In the genomic region with DNA sequence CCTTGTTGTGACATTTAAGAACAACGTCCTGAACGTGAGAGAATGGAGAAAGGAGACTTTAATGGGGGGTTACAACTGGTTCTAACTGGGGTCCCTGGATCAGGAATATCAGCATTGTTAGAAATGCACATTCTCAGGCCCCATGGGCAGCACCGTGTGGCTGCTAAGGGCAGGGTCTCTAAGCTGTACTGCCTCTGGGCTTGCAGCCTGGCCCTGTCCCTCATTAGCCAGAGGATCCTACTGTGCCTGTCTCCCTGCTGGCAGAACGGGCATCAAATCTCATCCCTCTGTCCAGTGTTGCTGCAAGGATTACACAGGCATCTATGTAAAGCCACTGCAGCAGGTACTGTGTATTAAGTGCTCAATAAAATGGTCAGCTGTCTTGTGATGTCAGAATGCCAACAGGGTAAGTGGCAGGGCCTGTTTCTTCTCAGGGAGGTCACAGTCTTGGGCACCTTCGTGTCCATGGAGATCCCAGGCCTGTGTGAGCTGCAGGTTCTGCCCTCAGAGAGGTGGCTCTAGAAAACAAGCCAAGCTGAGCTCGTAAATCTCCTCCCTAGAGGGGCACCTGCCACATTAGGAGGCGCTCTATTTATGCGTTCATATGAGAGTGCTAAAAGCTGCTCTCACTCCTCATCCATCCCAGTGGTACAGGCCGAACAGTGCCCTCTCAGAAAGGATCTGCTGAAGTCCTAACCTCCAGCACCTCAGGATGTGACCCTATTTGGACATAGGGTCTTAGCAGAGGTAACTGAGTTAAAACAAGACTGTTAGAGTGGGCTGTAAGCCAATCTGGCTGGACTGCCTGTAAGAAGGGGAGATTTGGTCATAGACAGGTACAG, we compare ENCODE assay signal across 9 cellular contexts.
DNase-seq lines count a peak whose midpoint lies in the region; ATAC-seq and TF ChIP-seq lines count a peak whose summit lies in the region.
"Had no signal": no experiment of that assay in that cellular context is flagged by ENCODE, and none has a peak within 500 bp of the region (broad histone marks: within the 10 kb centered on the region; RNA-seq: fewer than 3 reads in every experiment).

No MANE protein-coding gene starts in this region.

- ATAC-seq in GM18519 (IDR thresholded peaks at IDR 0.05; ENCODE audit: low FRiP score, unreplicated experiment): peak; percentile 32
- ATAC-seq in GM21390 (IDR thresholded peaks at IDR 0.05; ENCODE audit: unreplicated experiment): peak; percentile 41
- peak; percentile 12 for ATAC-seq in HG03097 (IDR thresholded peaks at IDR 0.05; ENCODE audit: low FRiP score, unreplicated experiment)
- ATAC-seq in gastroesophageal sphincter: no peak
- ATAC-seq in sciatic nerve: no peak

- TF ChIP-seq CTCF in coronary artery (IDR thresholded peaks at IDR 0.05) (no peak), gastroesophageal sphincter (IDR thresholded peaks at IDR 0.05) (no peak)

- peaks cover 5% of the 10 kb centered on the region for H3K27me3 ChIP-seq in gastroesophageal sphincter

- H3K4me3 ChIP-seq in coronary artery (no peak overlapping the region), gastroesophageal sphincter (no peak overlapping the region)

- H3K27ac ChIP-seq in coronary artery (no peak overlapping the region), gastroesophageal sphincter (no peak overlapping the region)

- DNase-seq in coronary artery (ENCODE audit: low spot score): peak; percentile 62
- DNase-seq in NCI-H1694 (lab: John Stamatoyannopoulos, UW): no peak
- no peak for DNase-seq in DMS 273 (lab: John Stamatoyannopoulos, UW; ENCODE audit: unreplicated experiment)
- DNase-seq in sciatic nerve (ENCODE audit: low spot score): no peak
- DNase-seq: activated CD4-positive, alpha-beta T cell treated with anti-CD3 and anti-CD28 coated beads for 4 hours had no signal

- H3K4me1 ChIP-seq in gastroesophageal sphincter: peaks cover 0 to 7% (median 0%) of the 10 kb centered on the region in 3 donors

- 61 to 93% methylated on average over 2 to 3 of the region's 9 CpGs for WGBS in gastroesophageal sphincter (ENCODE audit: low coverage in 1 of 2), 2 donors

- no peaks in the 10 kb centered on the region for H3K9me3 ChIP-seq in gastroesophageal sphincter

- no peak for TF ChIP-seq EP300 in gastroesophageal sphincter (IDR thresholded peaks at IDR 0.05)

- intact Hi-C loops in sciatic nerve (cut with DNase I): no loop called here

- no peaks in the 10 kb centered on the region for H3K36me3 ChIP-seq in gastroesophageal sphincter

- no peak for TF ChIP-seq POLR2A in gastroesophageal sphincter (IDR thresholded peaks at IDR 0.05)

Comparison
In these comparisons a context has a peak if more than half of its experiments do, and no peak if none do; other contexts are left out.
1. ATAC-seq: peak in GM18519 (single experiment), GM21390 (single experiment) and HG03097 (single experiment); none in gastroesophageal sphincter (single experiment) and sciatic nerve (single experiment).